ENCODE assay signal across 17 cellular contexts in the genomic region with DNA sequence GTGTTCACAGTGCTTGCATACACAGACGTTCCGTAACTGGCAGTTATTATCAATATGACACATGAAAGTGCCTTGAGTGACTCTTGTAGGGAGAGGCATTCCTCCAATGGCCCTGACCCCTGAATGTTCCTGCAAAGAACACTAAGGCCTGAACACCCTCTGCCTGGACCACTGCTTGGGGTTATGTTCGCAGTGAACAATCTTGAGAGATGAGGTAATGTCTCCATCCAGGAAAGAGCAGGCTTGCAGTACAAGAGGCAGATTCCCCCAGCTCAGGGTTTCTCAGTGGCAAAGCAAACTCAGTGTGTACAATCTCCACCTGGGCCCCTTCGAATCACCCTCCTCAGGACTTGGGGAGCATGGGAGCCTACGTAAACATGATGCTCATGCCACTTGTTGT.
A peak's percentile ranks its signal among the peaks of the same experiment; 100 is the strongest.
DNase-seq lines count a peak whose midpoint lies in the region; ATAC-seq and TF ChIP-seq lines count a peak whose summit lies in the region.
"Had no signal": no experiment of that assay in that cellular context is flagged by ENCODE, and none has a peak within 500 bp of the region (broad histone marks: within the 10 kb centered on the region; RNA-seq: fewer than 3 reads in every experiment).

No MANE protein-coding gene starts in this region.

- no peak for TF ChIP-seq CTCF in fibroblast of villous mesenchyme (IDR thresholded peaks at IDR 0.05; ENCODE audit: insufficient read depth, low read depth, low read length)
- TF ChIP-seq CTCF in lower lobe of right lung (IDR thresholded peaks at IDR 0.05), result no peak
- TF ChIP-seq CTCF in smooth muscle cell (IDR thresholded peaks at IDR 0.05; ENCODE audit: borderline replicate concordance, insufficient read depth, poor library complexity, severe bottlenecking), result no peak
- no peak for TF ChIP-seq CTCF in dorsolateral prefrontal cortex (IDR thresholded peaks at IDR 0.05 in 54 of 56, conservative IDR thresholded peaks at IDR 0.05 in 2 of 56; ENCODE audit: low read depth in 1 of 56, partially characterized antibody in 56 of 56)

- H3K4me2 ChIP-seq in smooth muscle cell, result no peak overlapping the region
- H3K4me2 ChIP-seq: BLaER1 treated with 17β-estradiol and CSF1 and Interleukin-3, amounts not matched to agents 10 nM and 100 nM; PC-9 had no signal

- peaks cover 14% of the 10 kb centered on the region for H4K20me1 ChIP-seq in smooth muscle cell (ENCODE audit: low read depth)
- H4K20me1 ChIP-seq: BLaER1 treated with 17β-estradiol and CSF1 and Interleukin-3, amounts not matched to agents 10 nM and 100 nM had no signal

- H3F3A ChIP-seq in smooth muscle cell (ENCODE audit: low read depth), result no peaks in the 10 kb centered on the region

- H3K36me3 ChIP-seq in SJCRH30 (no peaks in the 10 kb centered on the region), lower lobe of right lung (no peaks in the 10 kb centered on the region), smooth muscle cell (ENCODE audit: low read depth) (no peaks in the 10 kb centered on the region)
- H3K36me3 ChIP-seq: neutrophil, vagina had no signal

- H3K79me2 ChIP-seq in smooth muscle cell (ENCODE audit: low read depth), result no peaks in the 10 kb centered on the region

- H3K4me3 ChIP-seq in SJCRH30, result no peak overlapping the region
- no peak overlapping the region for H3K4me3 ChIP-seq in fibroblast of villous mesenchyme (ENCODE audit: low read depth, low read length)
- H3K4me3 ChIP-seq in lower lobe of right lung, result no peak overlapping the region
- H3K4me3 ChIP-seq in smooth muscle cell, result no peak overlapping the region
- H3K4me3 ChIP-seq in dorsolateral prefrontal cortex, result no peak overlapping the region
- H3K4me3 ChIP-seq: BLaER1 treated with 17β-estradiol and CSF1 and Interleukin-3, amounts not matched to agents 10 nM and 100 nM; PC-9; vagina had no signal

- no peaks in the 10 kb centered on the region for H3K27me3 ChIP-seq in SJCRH30
- no peaks in the 10 kb centered on the region for H3K27me3 ChIP-seq in lower lobe of right lung (ENCODE audit: low read depth)
- H3K27me3 ChIP-seq in smooth muscle cell (ENCODE audit: low read depth), result no peaks in the 10 kb centered on the region
- H3K27me3 ChIP-seq in dorsolateral prefrontal cortex, result no peaks in the 10 kb centered on the region
- H3K27me3 ChIP-seq: BLaER1 treated with 17β-estradiol and CSF1 and Interleukin-3, amounts not matched to agents 10 nM and 100 nM; neutrophil; vagina had no signal

- no peak overlapping the region for H3K27ac ChIP-seq in SJCRH30
- no peak overlapping the region for H3K27ac ChIP-seq in lower lobe of right lung
- H3K27ac ChIP-seq in smooth muscle cell (ENCODE audit: low read depth), result peak overlapping the region; percentile 73
- H3K27ac ChIP-seq in dorsolateral prefrontal cortex, result peak overlapping the region in 1 of 59 donors; percentile 30
- H3K27ac ChIP-seq: BLaER1 treated with 17β-estradiol and CSF1 and Interleukin-3, amounts not matched to agents 10 nM and 100 nM; neutrophil; PC-9; vagina had no signal

- H2AFZ ChIP-seq in smooth muscle cell (ENCODE audit: low read depth), result no peak overlapping the region
- H2AFZ ChIP-seq: PC-9 had no signal

- H3K9ac ChIP-seq in smooth muscle cell (ENCODE audit: low read depth), result no peak overlapping the region
- H3K9ac ChIP-seq: BLaER1 treated with 17β-estradiol and CSF1 and Interleukin-3, amounts not matched to agents 10 nM and 100 nM had no signal

- intact Hi-C loops in lower lobe of right lung (cut with DNase I), result no loop called here
- intact Hi-C loops in dorsolateral prefrontal cortex (cut with DNase I), result no loop called here

- WGBS in smooth muscle cell (ENCODE audit: low lambda C conversion rate), result 60% methylated on average over 5 of the region's 5 CpGs

- ATAC-seq in lower lobe of right lung (peak; percentile 43 to 67), HG02678 (IDR thresholded peaks at IDR 0.05; ENCODE audit: unreplicated experiment) (no peak)
- ATAC-seq: effector memory CD8-positive, alpha-beta T cell had no signal

- H3K4me1 ChIP-seq in SJCRH30 (peaks cover 2% of the 10 kb centered on the region; the same call in 1 of the 2 replicates), lower lobe of right lung (no peaks in the 10 kb centered on the region), smooth muscle cell (ENCODE audit: low read depth) (peaks cover 20% of the 10 kb centered on the region)
- H3K4me1 ChIP-seq: vagina had no signal

- DNase-seq in SJCRH30, result peak; percentile 2 to 15
- DNase-seq in fibroblast of villous mesenchyme (ENCODE audit: low read depth), result peak; percentile 20
- no peak for DNase-seq in lower lobe of right lung
- DNase-seq in smooth muscle cell (lab: John Stamatoyannopoulos, UW; ENCODE audit: unreplicated experiment), result no peak
- no peak for DNase-seq in dorsolateral prefrontal cortex
- DNase-seq in 8988T, result no peak
- DNase-seq in stimulated activated CD4-positive, alpha-beta T cell treated with anti-CD3 and anti-CD28 coated beads, Interleukin-1b, Interleukin-23, amount 100 ng/mL, for 48 hours, result no peak
- DNase-seq: activated CD4-positive, alpha-beta T cell treated with anti-CD3 and anti-CD28 coated beads for 48 hours; anterior cingulate cortex; effector memory CD8-positive, alpha-beta T cell; NCI-H1105 treated with DMSO at 0.1 percent for 48 hours; NCI-H446 treated with DMSO at 0.1 percent for 48 hours; PC-9 had no signal

- H3K9me3 ChIP-seq in SJCRH30 (replicated peaks) (no peaks in the 10 kb centered on the region), lower lobe of right lung (no peaks in the 10 kb centered on the region), smooth muscle cell (replicated peaks; ENCODE audit: low read depth) (no peaks in the 10 kb centered on the region)
- H3K9me3 ChIP-seq: neutrophil, vagina had no signal

Comparison
In these comparisons a context has a peak if more than half of its experiments do, and no peak if none do; other contexts are left out.
1. DNase-seq: peak in SJCRH30 (2 of 2) and fibroblast of villous mesenchyme (single experiment); none in lower lobe of right lung (single experiment), smooth muscle cell (single experiment), dorsolateral prefrontal cortex (0 of 10), 8988T (single experiment) and stimulated activated CD4-positive, alpha-beta T cell treated with anti-CD3 and anti-CD28 coated beads, Interleukin-1b, Interleukin-23, amount 100 ng/mL, for 48 hours (single experiment).